Comparison of ENCODE assay signal across 1 cellular context in the genomic region with DNA sequence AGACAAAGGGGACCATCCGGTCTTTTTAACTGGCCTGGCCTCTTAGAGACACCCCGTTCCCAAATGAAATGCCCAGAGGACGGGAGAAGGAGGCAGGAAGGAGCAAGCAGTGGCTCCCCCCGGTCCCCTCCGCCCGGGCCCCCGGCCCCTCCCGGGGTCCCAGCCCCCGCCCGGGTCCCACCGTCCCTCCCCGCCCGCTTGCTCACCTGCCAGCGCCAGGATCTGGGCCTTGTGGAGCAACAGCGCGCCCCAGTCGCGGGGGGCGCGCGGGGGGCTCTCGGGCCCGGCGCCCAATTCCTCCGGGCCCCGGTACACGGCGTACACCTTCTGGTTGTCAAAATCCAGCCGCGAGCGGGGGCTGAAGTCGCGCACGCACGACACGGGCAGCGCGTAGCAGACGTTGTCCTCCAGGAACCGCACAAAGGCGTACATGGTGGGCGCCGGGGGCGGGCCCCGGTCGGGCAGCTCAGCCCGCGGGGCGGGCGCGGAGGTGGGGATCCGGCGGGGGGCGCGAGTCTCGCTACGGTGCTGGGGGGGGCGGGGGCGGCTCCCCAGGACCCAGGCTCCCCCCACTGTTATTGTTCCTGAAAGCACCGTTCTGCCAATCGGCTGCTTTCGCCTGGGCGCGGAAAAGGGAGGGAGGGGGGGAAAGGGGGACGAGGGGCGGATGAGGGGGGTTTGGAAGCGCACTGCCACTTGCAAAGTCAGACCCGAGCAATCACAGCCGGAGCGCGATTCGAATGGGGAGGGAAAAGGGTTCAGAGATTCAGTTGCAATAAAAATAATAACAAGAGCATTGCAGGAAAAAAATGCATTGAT.
TF ChIP-seq lines count a peak whose summit lies in the region.

A gene with protein sequence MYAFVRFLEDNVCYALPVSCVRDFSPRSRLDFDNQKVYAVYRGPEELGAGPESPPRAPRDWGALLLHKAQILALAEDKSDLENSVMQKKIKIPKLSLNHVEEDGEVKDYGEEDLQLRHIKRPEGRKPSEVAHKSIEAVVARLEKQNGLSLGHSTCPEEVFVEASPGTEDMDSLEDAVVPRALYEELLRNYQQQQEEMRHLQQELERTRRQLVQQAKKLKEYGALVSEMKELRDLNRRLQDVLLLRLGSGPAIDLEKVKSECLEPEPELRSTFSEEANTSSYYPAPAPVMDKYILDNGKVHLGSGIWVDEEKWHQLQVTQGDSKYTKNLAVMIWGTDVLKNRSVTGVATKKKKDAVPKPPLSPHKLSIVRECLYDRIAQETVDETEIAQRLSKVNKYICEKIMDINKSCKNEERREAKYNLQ (minus strand): TSS at position 492 of the 819 bp plus-strand sequence. CDS start 60 bp downstream, at position 432.

TF ChIP-seq in GM23338, 12 proteins besides CTCF, POLR2A, EP300 and RAD21 (continued from another document):
- TF ChIP-seq, protein P1, sequence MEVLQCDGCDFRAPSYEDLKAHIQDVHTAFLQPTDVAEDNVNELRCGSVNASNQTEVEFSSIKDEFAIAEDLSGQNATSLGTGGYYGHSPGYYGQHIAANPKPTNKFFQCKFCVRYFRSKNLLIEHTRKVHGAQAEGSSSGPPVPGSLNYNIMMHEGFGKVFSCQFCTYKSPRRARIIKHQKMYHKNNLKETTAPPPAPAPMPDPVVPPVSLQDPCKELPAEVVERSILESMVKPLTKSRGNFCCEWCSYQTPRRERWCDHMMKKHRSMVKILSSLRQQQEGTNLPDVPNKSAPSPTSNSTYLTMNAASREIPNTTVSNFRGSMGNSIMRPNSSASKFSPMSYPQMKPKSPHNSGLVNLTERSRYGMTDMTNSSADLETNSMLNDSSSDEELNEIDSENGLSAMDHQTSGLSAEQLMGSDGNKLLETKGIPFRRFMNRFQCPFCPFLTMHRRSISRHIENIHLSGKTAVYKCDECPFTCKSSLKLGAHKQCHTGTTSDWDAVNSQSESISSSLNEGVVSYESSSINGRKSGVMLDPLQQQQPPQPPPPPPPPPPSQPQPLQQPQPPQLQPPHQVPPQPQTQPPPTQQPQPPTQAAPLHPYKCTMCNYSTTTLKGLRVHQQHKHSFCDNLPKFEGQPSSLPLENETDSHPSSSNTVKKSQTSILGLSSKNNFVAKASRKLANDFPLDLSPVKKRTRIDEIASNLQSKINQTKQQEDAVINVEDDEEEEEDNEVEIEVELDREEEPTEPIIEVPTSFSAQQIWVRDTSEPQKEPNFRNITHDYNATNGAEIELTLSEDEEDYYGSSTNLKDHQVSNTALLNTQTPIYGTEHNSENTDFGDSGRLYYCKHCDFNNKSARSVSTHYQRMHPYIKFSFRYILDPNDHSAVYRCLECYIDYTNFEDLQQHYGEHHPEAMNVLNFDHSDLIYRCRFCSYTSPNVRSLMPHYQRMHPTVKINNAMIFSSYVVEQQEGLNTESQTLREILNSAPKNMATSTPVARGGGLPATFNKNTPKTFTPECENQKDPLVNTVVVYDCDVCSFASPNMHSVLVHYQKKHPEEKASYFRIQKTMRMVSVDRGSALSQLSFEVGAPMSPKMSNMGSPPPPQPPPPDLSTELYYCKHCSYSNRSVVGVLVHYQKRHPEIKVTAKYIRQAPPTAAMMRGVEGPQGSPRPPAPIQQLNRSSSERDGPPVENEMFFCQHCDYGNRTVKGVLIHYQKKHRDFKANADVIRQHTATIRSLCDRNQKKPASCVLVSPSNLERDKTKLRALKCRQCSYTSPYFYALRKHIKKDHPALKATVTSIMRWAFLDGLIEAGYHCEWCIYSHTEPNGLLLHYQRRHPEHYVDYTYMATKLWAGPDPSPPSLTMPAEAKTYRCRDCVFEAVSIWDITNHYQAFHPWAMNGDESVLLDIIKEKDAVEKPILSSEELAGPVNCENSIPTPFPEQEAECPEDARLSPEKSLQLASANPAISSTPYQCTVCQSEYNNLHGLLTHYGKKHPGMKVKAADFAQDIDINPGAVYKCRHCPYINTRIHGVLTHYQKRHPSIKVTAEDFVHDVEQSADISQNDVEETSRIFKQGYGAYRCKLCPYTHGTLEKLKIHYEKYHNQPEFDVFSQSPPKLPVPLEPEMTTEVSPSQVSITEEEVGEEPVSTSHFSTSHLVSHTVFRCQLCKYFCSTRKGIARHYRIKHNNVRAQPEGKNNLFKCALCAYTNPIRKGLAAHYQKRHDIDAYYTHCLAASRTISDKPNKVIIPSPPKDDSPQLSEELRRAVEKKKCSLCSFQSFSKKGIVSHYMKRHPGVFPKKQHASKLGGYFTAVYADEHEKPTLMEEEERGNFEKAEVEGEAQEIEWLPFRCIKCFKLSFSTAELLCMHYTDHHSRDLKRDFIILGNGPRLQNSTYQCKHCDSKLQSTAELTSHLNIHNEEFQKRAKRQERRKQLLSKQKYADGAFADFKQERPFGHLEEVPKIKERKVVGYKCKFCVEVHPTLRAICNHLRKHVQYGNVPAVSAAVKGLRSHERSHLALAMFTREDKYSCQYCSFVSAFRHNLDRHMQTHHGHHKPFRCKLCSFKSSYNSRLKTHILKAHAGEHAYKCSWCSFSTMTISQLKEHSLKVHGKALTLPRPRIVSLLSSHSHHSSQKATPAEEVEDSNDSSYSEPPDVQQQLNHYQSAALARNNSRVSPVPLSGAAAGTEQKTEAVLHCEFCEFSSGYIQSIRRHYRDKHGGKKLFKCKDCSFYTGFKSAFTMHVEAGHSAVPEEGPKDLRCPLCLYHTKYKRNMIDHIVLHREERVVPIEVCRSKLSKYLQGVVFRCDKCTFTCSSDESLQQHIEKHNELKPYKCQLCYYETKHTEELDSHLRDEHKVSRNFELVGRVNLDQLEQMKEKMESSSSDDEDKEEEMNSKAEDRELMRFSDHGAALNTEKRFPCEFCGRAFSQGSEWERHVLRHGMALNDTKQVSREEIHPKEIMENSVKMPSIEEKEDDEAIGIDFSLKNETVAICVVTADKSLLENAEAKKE (CRISPR knock-in tag; IDR thresholded peaks at IDR 0.05), result no peak
- no peak for TF ChIP-seq EZH2phosphoT487 (IDR thresholded peaks at IDR 0.05; ENCODE audit: unreplicated experiment)
- TF ChIP-seq ZNF331 (CRISPR knock-in tag; IDR thresholded peaks at IDR 0.05; ENCODE audit: low read depth), result no peak
- no peak for TF ChIP-seq STAT1 (IDR thresholded peaks at IDR 0.05; ENCODE audit: unreplicated experiment)
- TF ChIP-seq NANOG (IDR thresholded peaks at IDR 0.05; ENCODE audit: borderline replicate concordance), result no peak
- no peak for TF ChIP-seq POLR2AphosphoS5 (IDR thresholded peaks at IDR 0.05; ENCODE audit: low read depth)
- no peak for TF ChIP-seq CREB1 (CRISPR knock-in tag; IDR thresholded peaks at IDR 0.05; ENCODE audit: low read depth)
- TF ChIP-seq, protein P2, sequence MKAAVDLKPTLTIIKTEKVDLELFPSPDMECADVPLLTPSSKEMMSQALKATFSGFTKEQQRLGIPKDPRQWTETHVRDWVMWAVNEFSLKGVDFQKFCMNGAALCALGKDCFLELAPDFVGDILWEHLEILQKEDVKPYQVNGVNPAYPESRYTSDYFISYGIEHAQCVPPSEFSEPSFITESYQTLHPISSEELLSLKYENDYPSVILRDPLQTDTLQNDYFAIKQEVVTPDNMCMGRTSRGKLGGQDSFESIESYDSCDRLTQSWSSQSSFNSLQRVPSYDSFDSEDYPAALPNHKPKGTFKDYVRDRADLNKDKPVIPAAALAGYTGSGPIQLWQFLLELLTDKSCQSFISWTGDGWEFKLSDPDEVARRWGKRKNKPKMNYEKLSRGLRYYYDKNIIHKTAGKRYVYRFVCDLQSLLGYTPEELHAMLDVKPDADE (IDR thresholded peaks at IDR 0.05), result no peak; the same call in 1 of the 2 replicates
- TF ChIP-seq, protein P3, sequence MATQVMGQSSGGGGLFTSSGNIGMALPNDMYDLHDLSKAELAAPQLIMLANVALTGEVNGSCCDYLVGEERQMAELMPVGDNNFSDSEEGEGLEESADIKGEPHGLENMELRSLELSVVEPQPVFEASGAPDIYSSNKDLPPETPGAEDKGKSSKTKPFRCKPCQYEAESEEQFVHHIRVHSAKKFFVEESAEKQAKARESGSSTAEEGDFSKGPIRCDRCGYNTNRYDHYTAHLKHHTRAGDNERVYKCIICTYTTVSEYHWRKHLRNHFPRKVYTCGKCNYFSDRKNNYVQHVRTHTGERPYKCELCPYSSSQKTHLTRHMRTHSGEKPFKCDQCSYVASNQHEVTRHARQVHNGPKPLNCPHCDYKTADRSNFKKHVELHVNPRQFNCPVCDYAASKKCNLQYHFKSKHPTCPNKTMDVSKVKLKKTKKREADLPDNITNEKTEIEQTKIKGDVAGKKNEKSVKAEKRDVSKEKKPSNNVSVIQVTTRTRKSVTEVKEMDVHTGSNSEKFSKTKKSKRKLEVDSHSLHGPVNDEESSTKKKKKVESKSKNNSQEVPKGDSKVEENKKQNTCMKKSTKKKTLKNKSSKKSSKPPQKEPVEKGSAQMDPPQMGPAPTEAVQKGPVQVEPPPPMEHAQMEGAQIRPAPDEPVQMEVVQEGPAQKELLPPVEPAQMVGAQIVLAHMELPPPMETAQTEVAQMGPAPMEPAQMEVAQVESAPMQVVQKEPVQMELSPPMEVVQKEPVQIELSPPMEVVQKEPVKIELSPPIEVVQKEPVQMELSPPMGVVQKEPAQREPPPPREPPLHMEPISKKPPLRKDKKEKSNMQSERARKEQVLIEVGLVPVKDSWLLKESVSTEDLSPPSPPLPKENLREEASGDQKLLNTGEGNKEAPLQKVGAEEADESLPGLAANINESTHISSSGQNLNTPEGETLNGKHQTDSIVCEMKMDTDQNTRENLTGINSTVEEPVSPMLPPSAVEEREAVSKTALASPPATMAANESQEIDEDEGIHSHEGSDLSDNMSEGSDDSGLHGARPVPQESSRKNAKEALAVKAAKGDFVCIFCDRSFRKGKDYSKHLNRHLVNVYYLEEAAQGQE (IDR thresholded peaks at IDR 0.05; ENCODE audit: unreplicated experiment), result no peak
TF ChIP-seq in GM23338: peak in this region for 0.
